In the genomic region with DNA sequence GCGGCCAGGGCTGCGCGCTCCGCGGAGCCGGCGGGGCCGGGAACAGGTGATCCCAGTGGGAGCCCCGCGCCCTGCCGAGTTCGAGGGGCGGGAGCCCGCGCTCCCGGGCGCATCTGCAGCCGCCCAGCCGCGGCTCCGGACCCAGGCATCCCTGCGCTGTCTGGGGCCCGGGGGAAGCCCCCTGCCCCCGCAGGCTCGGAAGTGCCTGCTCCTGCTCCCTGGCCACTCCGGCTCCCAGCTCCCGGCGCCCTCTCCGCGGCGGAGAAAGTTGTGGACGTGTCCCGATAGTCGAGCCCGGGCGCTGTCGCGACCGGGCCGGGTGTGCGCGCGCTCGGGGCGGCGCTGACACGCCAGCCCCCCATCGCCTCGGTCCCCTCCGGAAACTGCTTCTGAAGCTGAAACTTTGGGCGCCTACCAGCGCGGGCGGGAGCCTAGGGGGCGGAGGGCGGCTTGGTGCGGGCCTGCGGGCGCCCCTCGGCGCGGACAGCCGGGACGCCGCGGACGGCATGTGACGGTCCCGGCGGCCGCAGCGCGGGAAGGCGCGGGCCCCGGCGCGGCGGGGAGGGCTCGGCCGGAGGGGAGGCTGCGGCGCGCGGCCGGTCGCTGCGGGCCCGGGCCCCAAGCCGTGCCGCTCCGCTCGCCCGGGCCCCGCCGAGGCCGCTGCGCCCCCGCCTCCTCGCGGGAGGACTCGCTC, we compare ENCODE assay signal across 8 cellular contexts. TPM values are rescaled to one million over a fixed set of nuclear protein-coding genes. Genes with fewer than 3 reads are reported as not detected.
DNase-seq lines count a peak whose midpoint lies in the region; ATAC-seq lines count a peak whose summit lies in the region.

No MANE protein-coding gene starts in this region.

- no peaks in the 10 kb centered on the region for H3K27me3 ChIP-seq in stomach smooth muscle (ENCODE audit: control insufficient read depth in 1 of 2, insufficient read depth in 2 of 2, low read length in 2 of 2)

- DNase-seq in GM03348 (ENCODE audit: low spot score) (peak; percentile 48), immature natural killer cell (peak; percentile 43 to 47 (median 44)), cerebellar cortex (ENCODE audit: low spot score) (no peak)
- no peak for DNase-seq in activated naive CD8-positive, alpha-beta T cell treated with anti-CD3 and anti-CD28 coated beads, Interleukin-2, amount 50 U/mL, for 24 hours

- H3K4me1 ChIP-seq in stomach smooth muscle (ENCODE audit: control insufficient read depth, insufficient read depth, low read length) = peaks cover 55% of the 10 kb centered on the region

- H3K9me3 Mint-ChIP-seq in activated naive CD8-positive, alpha-beta T cell treated with anti-CD3 and anti-CD28 coated beads, Interleukin-2, amount 50 U/mL, for 24 hours = no peaks in the 10 kb centered on the region
- no peaks in the 10 kb centered on the region for H3K9me3 Mint-ChIP-seq in immature natural killer cell

- peak overlapping the region; percentile 59 to 84 for H3K4me3 ChIP-seq in stomach smooth muscle (ENCODE audit: low read length in 2 of 2)

- ATAC-seq in HG03280 (IDR thresholded peaks at IDR 0.05; ENCODE audit: unreplicated experiment) (peak; percentile 2), HG03442 (IDR thresholded peaks at IDR 0.05; ENCODE audit: unreplicated experiment) (no peak), HG03097 (IDR thresholded peaks at IDR 0.05; ENCODE audit: low FRiP score, unreplicated experiment) (no peak)
- ATAC-seq in activated naive CD8-positive, alpha-beta T cell treated with anti-CD3 and anti-CD28 coated beads, Interleukin-2, amount 50 U/mL, for 24 hours = no peak

- no peak overlapping the region for H3K27ac ChIP-seq in stomach smooth muscle (ENCODE audit: low read length)

- H3K27me3 Mint-ChIP-seq in activated naive CD8-positive, alpha-beta T cell treated with anti-CD3 and anti-CD28 coated beads, Interleukin-2, amount 50 U/mL, for 24 hours = peaks cover 51% of the 10 kb centered on the region
- H3K27me3 Mint-ChIP-seq in immature natural killer cell (ENCODE audit: low read depth in 3 of 3) = peaks cover 7 to 29% (median 12%) of the 10 kb centered on the region in 3 donors

- H3K27ac Mint-ChIP-seq in activated naive CD8-positive, alpha-beta T cell treated with anti-CD3 and anti-CD28 coated beads, Interleukin-2, amount 50 U/mL, for 24 hours = no peak overlapping the region
- H3K27ac Mint-ChIP-seq in immature natural killer cell = no peak overlapping the region

- H3K36me3 Mint-ChIP-seq in activated naive CD8-positive, alpha-beta T cell treated with anti-CD3 and anti-CD28 coated beads, Interleukin-2, amount 50 U/mL, for 24 hours (ENCODE audit: low read depth) = no peaks in the 10 kb centered on the region
- H3K36me3 Mint-ChIP-seq in immature natural killer cell = no peaks in the 10 kb centered on the region

- peaks cover 65% of the 10 kb centered on the region for H3K4me1 Mint-ChIP-seq in activated naive CD8-positive, alpha-beta T cell treated with anti-CD3 and anti-CD28 coated beads, Interleukin-2, amount 50 U/mL, for 24 hours
- peaks cover 58 to 64% of the 10 kb centered on the region in 2 donors for H3K4me1 Mint-ChIP-seq in immature natural killer cell

- no peaks in the 10 kb centered on the region for H3K36me3 ChIP-seq in stomach smooth muscle (ENCODE audit: control insufficient read depth in 2 of 2, insufficient read depth in 2 of 2, low read length in 2 of 2)

- H3K9ac ChIP-seq in stomach smooth muscle (ENCODE audit: low read length in 2 of 2) = peak overlapping the region; percentile 43 to 58

- H3K9me3 ChIP-seq in stomach smooth muscle (ENCODE audit: control insufficient read depth in 2 of 2, low read length in 2 of 2) = no peaks in the 10 kb centered on the region

- H3K4me3 Mint-ChIP-seq in activated naive CD8-positive, alpha-beta T cell treated with anti-CD3 and anti-CD28 coated beads, Interleukin-2, amount 50 U/mL, for 24 hours = peak overlapping the region; percentile 59
- H3K4me3 Mint-ChIP-seq in immature natural killer cell = peak overlapping the region in 4 of 5 donors; percentile 41 to 76 (median 56)

RNA-seq across cellular contexts. Expression of gene MAN1C1, which starts 0.5 kb away (rescaled TPM):
- polyA plus RNA-seq in immature natural killer cell = 1 to 10 TPM in 2 of 3 donors, under 1 TPM in 1; 0.48 to 2.8 (median 1.2) TPM

Comparison
In these comparisons a context has a peak if more than half of its experiments do, and no peak if none do; other contexts are left out.
1. DNase-seq: peak in GM03348 (single experiment) and immature natural killer cell (3 of 3); none in activated naive CD8-positive, alpha-beta T cell treated with anti-CD3 and anti-CD28 coated beads, Interleukin-2, amount 50 U/mL, for 24 hours (single experiment) and cerebellar cortex (single experiment).